9 cellular contexts compared by ENCODE assay signal in the genomic region with DNA sequence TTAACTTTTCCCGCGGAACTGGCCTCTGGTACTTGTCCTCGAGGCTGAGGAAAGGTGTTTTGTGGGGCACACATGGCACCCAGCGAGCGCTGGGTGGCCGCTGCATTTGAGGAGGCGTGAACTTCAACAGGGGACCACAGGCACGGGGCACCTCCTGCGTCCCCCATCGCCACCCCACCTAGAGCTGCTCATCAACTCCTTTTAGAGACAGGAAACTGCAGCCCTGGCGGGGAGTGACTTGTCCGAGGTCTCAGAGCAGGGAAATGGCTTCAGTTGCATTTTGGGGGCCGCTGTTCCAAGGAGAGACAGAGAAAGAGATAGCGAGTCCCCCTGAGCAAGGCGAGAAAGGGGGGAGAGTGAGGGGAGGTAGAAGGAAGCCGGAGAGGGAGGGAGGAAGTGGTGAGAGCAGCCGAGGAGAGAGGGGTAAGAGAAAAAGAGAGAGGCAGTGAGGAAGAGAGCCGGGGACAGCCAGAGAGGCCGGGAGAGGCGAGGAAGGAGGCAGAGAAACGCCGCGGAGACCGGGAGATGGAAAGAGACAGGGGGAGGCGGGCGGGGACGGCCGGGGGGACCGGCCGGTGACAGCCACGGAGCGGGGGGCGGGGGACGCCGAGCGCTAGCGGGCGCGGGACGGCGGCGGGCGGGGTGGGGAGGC. TPM values are rescaled to one million over a fixed set of nuclear protein-coding genes. Genes with fewer than 3 reads are reported as not detected.
DNase-seq lines count a peak whose midpoint lies in the region; ATAC-seq and TF ChIP-seq lines count a peak whose summit lies in the region.
"Had no signal": no experiment of that assay in that cellular context is flagged by ENCODE, and none has a peak within 500 bp of the region (broad histone marks: within the 10 kb centered on the region; RNA-seq: fewer than 3 reads in every experiment).

No MANE protein-coding gene starts in this region.

- peak overlapping the region; percentile 64 for H3K4me3 ChIP-seq in ACC112 (ENCODE audit: low read depth, low read length)
- peak overlapping the region; percentile 53 for H3K4me3 ChIP-seq in GM12865 (ENCODE audit: low read depth, low read length)
- H3K4me3 ChIP-seq in mesendoderm (ENCODE audit: low read length), result peak overlapping the region; percentile 1

- H3K79me2 ChIP-seq in ACC112 (ENCODE audit: control insufficient read depth, insufficient read depth, low read length, unreplicated experiment) (no peaks in the 10 kb centered on the region), mesendoderm (ENCODE audit: control insufficient read depth, insufficient read depth, low read length) (no peaks in the 10 kb centered on the region)

- peaks cover 80% of the 10 kb centered on the region for H3K27me3 Mint-ChIP-seq in activated CD8-positive, alpha-beta T cell treated with anti-CD3 and anti-CD28 coated beads for 36 hours

- H2AFZ ChIP-seq in ACC112 (ENCODE audit: low read length, unreplicated experiment), result peak overlapping the region; percentile 73

- no peaks in the 10 kb centered on the region for H3K4me1 ChIP-seq in ACC112 (ENCODE audit: control insufficient read depth, insufficient read depth, low read length, unreplicated experiment)
- peaks cover 2% of the 10 kb centered on the region for H3K4me1 ChIP-seq in mesendoderm (ENCODE audit: control insufficient read depth, low read depth, low read length)

- no peak overlapping the region for H3K27ac ChIP-seq in ACC112 (ENCODE audit: low read depth, low read length)
- no peak overlapping the region for H3K27ac ChIP-seq in mesendoderm (ENCODE audit: low read depth, low read length)

- no peak for TF ChIP-seq CTCF in GM12865 (IDR thresholded peaks at IDR 0.05; ENCODE audit: insufficient read depth, low read depth, low read length, missing control alignments)
- TF ChIP-seq CTCF in activated CD8-positive, alpha-beta T cell treated with anti-CD3 and anti-CD28 coated beads for 36 hours (IDR thresholded peaks at IDR 0.05), result no peak

- H3K9ac ChIP-seq in mesendoderm (ENCODE audit: low read length), result peak overlapping the region; percentile 42

- H2BK15ac ChIP-seq in mesendoderm (replicated peaks; ENCODE audit: low read depth), result no peak overlapping the region

- H3K56ac ChIP-seq in mesendoderm (ENCODE audit: low read length), result peak overlapping the region; percentile 9

- H2AK5ac ChIP-seq in mesendoderm (ENCODE audit: low read length), result no peak overlapping the region

- H3K4me3 Mint-ChIP-seq in activated CD8-positive, alpha-beta T cell treated with anti-CD3 and anti-CD28 coated beads for 36 hours, result peak overlapping the region; percentile 67

- CTCF ChIA-PET in activated CD8-positive, alpha-beta T cell treated with anti-CD3 and anti-CD28 coated beads for 36 hours (lab: Charles Lee), result interaction anchor here (0.7 kb wide), 1 partner anchor 42 kb away, joined by 3 read pairs; no protein-coding TSS in a partner anchor

- H3K79me1 ChIP-seq in mesendoderm (ENCODE audit: low read length), result no peaks in the 10 kb centered on the region

- no peak overlapping the region for H2BK5ac ChIP-seq in mesendoderm (ENCODE audit: low read length)

- peak; percentile 16 for ATAC-seq in activated CD8-positive, alpha-beta T cell treated with anti-CD3 and anti-CD28 coated beads for 36 hours
- ATAC-seq in GM19452 (IDR thresholded peaks at IDR 0.05; ENCODE audit: unreplicated experiment), result no peak

- H3K27me3 ChIP-seq in ACC112 (ENCODE audit: insufficient read depth, low read length), result peaks cover 92% of the 10 kb centered on the region
- H3K27me3 ChIP-seq in mesendoderm (ENCODE audit: insufficient read depth, low read length, poor library complexity), result peaks cover 59% of the 10 kb centered on the region

- no peaks in the 10 kb centered on the region for H3K36me3 Mint-ChIP-seq in activated CD8-positive, alpha-beta T cell treated with anti-CD3 and anti-CD28 coated beads for 36 hours (ENCODE audit: low read depth)

- H3K9me3 Mint-ChIP-seq in activated CD8-positive, alpha-beta T cell treated with anti-CD3 and anti-CD28 coated beads for 36 hours, result no peaks in the 10 kb centered on the region

- peak; percentile 41 for DNase-seq in GM12865 (ENCODE audit: low read depth)
- DNase-seq in activated CD8-positive, alpha-beta T cell treated with anti-CD3 and anti-CD28 coated beads for 36 hours, result peak; percentile 50
- DNase-seq in mesendoderm, result peak; percentile 41
- DNase-seq in middle frontal gyrus (ENCODE audit: extremely low spot score, low spot score), result no peak
- no peak for DNase-seq in germinal center (ENCODE audit: low spot score)
- DNase-seq in inferior parietal cortex (ENCODE audit: extremely low spot score), result no peak
- DNase-seq: activated effector memory CD4-positive, alpha-beta T cell treated with anti-CD3 and anti-CD28 coated beads, Interleukin-2, amount 50 U/mL, for 16 hours had no signal

- H3K36me3 ChIP-seq in ACC112 (ENCODE audit: insufficient read depth, low read length) (no peaks in the 10 kb centered on the region), mesendoderm (ENCODE audit: control insufficient read depth, insufficient read depth, low read length) (no peaks in the 10 kb centered on the region)

- intact Hi-C loops in activated CD8-positive, alpha-beta T cell treated with anti-CD3 and anti-CD28 coated beads for 36 hours (cut with micrococcal nuclease), result no loop called here

- H3K4ac ChIP-seq in mesendoderm (ENCODE audit: low read depth, low read length), result no peak overlapping the region

- H3K4me1 Mint-ChIP-seq in activated CD8-positive, alpha-beta T cell treated with anti-CD3 and anti-CD28 coated beads for 36 hours (ENCODE audit: low read depth), result peaks cover 37% of the 10 kb centered on the region

- H3K4me2 ChIP-seq in mesendoderm (ENCODE audit: low read length), result peak overlapping the region; percentile 51

- no peak overlapping the region for H4K8ac ChIP-seq in mesendoderm (ENCODE audit: low read depth, low read length)

- H2BK120ac ChIP-seq in mesendoderm (ENCODE audit: low read depth, low read length), result no peak overlapping the region

- H4K5ac ChIP-seq in mesendoderm (ENCODE audit: low read length), result no peak overlapping the region

- no CpG with 5 or more reads among the region's 43 CpGs for WGBS in mesendoderm (ENCODE audit: extremely low coverage, insufficient coverage, low lambda C conversion rate)

- H3K27ac Mint-ChIP-seq in activated CD8-positive, alpha-beta T cell treated with anti-CD3 and anti-CD28 coated beads for 36 hours, result no peak overlapping the region

- no peak overlapping the region for H3K18ac ChIP-seq in mesendoderm (ENCODE audit: low read length)

- peak overlapping the region; percentile 71 for H3K23ac ChIP-seq in mesendoderm (ENCODE audit: low read length)

- POLR2A ChIA-PET in activated CD8-positive, alpha-beta T cell treated with anti-CD3 and anti-CD28 coated beads for 36 hours (lab: Charles Lee), result no interaction called here

RNA-seq across cellular contexts. Expression of gene LHX2, which starts 12.5 kb away (rescaled TPM):
- not detected for total RNA-seq in activated CD8-positive, alpha-beta T cell treated with anti-CD3 and anti-CD28 coated beads for 36 hours
- 0.52 TPM for polyA plus RNA-seq in mesendoderm (2013, experiment 1 of 2)
- polyA plus RNA-seq in mesendoderm (2013, experiment 2 of 2), result 0.49 TPM

Comparison
In these comparisons a context has a peak if more than half of its experiments do, and no peak if none do; other contexts are left out.
1. H3K4me3 ChIP-seq: peak in every context shown above with its lines; median percentile 64 in ACC112; 53 in GM12865; 1 in mesendoderm.
2. DNase-seq: peak in GM12865 (single experiment), activated CD8-positive, alpha-beta T cell treated with anti-CD3 and anti-CD28 coated beads for 36 hours (single experiment) and mesendoderm (single experiment); none in middle frontal gyrus (single experiment), germinal center (single experiment) and inferior parietal cortex (single experiment).